In the genomic region with DNA sequence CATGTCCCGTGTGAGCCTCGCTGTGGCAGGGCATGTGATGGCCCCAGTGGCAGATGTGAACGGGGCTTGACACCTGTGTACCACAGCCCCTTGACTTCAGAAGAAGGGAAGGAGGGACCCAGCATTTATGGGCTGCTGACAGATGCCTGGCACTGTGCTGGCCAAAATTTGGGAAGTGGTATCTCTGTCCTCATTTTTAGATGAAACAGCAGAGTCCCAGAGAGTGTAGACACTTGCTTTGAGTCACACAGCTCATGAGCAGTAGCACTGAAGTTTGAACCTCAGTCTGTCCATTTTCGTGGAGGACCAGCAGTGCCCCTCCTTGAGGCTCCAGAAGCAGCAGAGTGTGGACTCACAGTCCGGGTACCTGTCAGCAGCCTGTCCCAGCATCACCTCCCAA, we compare ENCODE assay signal across 1 cellular context.
TF ChIP-seq lines count a peak whose summit lies in the region.

No MANE protein-coding gene starts in this region.

TF ChIP-seq in IMR-90, 13 proteins besides CTCF, POLR2A, EP300 and RAD21:
- TF ChIP-seq MAFK (IDR thresholded peaks at IDR 0.05; ENCODE audit: low read depth, low read length): no peak
- TF ChIP-seq CEBPB (IDR thresholded peaks at IDR 0.05; ENCODE audit: low read depth, low read length): no peak
- TF ChIP-seq, protein P1, sequence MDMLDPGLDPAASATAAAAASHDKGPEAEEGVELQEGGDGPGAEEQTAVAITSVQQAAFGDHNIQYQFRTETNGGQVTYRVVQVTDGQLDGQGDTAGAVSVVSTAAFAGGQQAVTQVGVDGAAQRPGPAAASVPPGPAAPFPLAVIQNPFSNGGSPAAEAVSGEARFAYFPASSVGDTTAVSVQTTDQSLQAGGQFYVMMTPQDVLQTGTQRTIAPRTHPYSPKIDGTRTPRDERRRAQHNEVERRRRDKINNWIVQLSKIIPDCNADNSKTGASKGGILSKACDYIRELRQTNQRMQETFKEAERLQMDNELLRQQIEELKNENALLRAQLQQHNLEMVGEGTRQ (IDR thresholded peaks at IDR 0.05; ENCODE audit: low read depth, low read length): no peak
- no peak for TF ChIP-seq MAZ (IDR thresholded peaks at IDR 0.05; ENCODE audit: borderline replicate concordance, low read depth, low read length)
- TF ChIP-seq BHLHE40 (IDR thresholded peaks at IDR 0.05; ENCODE audit: low read depth, low read length): no peak
- no peak for TF ChIP-seq CHD1 (IDR thresholded peaks at IDR 0.05; ENCODE audit: low read depth, low read length)
- no peak for TF ChIP-seq NFE2L2 (IDR thresholded peaks at IDR 0.05; ENCODE audit: low read depth, low read length)
- TF ChIP-seq, protein P2, sequence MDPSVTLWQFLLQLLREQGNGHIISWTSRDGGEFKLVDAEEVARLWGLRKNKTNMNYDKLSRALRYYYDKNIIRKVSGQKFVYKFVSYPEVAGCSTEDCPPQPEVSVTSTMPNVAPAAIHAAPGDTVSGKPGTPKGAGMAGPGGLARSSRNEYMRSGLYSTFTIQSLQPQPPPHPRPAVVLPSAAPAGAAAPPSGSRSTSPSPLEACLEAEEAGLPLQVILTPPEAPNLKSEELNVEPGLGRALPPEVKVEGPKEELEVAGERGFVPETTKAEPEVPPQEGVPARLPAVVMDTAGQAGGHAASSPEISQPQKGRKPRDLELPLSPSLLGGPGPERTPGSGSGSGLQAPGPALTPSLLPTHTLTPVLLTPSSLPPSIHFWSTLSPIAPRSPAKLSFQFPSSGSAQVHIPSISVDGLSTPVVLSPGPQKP (IDR thresholded peaks at IDR 0.05; ENCODE audit: borderline replicate concordance, low read depth, low read length): no peak
- no peak for TF ChIP-seq FOS (IDR thresholded peaks at IDR 0.05; ENCODE audit: low read depth, low read length)
- no peak for TF ChIP-seq SMC3 (IDR thresholded peaks at IDR 0.05; ENCODE audit: low read depth, low read length)
- TF ChIP-seq MXI1 (IDR thresholded peaks at IDR 0.05; ENCODE audit: borderline replicate concordance, low read depth, low read length): no peak
- no peak for TF ChIP-seq RCOR1 (IDR thresholded peaks at IDR 0.05; ENCODE audit: insufficient replicate concordance, low read length)
- no peak for TF ChIP-seq RFX5 (IDR thresholded peaks at IDR 0.05; ENCODE audit: low read depth, low read length)
